17 cellular contexts compared by ENCODE assay signal in genomic region chr22:25399649-25400151, GRCh38.
"Had no signal": no experiment of that assay in that cellular context is flagged by ENCODE, and none has a peak within 500 bp of the region (broad histone marks: within the 10 kb centered on the region; RNA-seq: fewer than 3 reads in every experiment).

No MANE protein-coding gene starts in this region.

- H3K4me1 ChIP-seq: foreskin keratinocyte had no signal

- H3K27me3 ChIP-seq: foreskin keratinocyte, testis had no signal

- H3K27ac Mint-ChIP-seq: activated CD4-positive, alpha-beta T cell treated with anti-CD3 and anti-CD28 coated beads for 36 hours; activated T-helper 1 cell treated with anti-CD3 and anti-CD28 coated beads, Interleukin-12 subunit alpha, Interleukin-12 subunit beta, Interleukin-2, Interleukin-4 antibody, amounts not matched to agents 30 ng/mL and 10 ng/mL and 1 ng/mL, durations not matched to agents 14 hours and 24 hours and 36 hours; natural killer cell; progenitor cell of endocrine pancreas; stimulated activated naive CD8-positive, alpha-beta T cell treated with anti-CD3 and anti-CD28 coated beads, Interleukin-15, Interleukin-2, amounts not matched to agents 100 ng/mL and 50 ng/mL, for 24 hours had no signal

- H3K9me3 ChIP-seq: mucosa of descending colon, testis had no signal

- ATAC-seq: activated CD4-positive, alpha-beta T cell treated with anti-CD3 and anti-CD28 coated beads for 36 hours; activated CD8-positive, alpha-beta T cell treated with anti-CD3 and anti-CD28 coated beads, Interleukin-2, amount 10 ng/mL, durations not matched to agents 7 days and 5 days; foreskin keratinocyte; mucosa of descending colon; natural killer cell; sciatic nerve had no signal

- H3K27ac ChIP-seq: foreskin keratinocyte, testis, WERI-Rb-1 had no signal

- H3K4me3 ChIP-seq: mucosa of descending colon, testis had no signal

- H3K9me3 Mint-ChIP-seq: activated T-helper 1 cell treated with anti-CD3 and anti-CD28 coated beads, Interleukin-12 subunit alpha, Interleukin-12 subunit beta, Interleukin-2, Interleukin-4 antibody, amounts not matched to agents 30 ng/mL and 10 ng/mL and 1 ng/mL, durations not matched to agents 14 hours and 24 hours and 36 hours; natural killer cell; stimulated activated naive CD8-positive, alpha-beta T cell treated with anti-CD3 and anti-CD28 coated beads, Interleukin-15, Interleukin-2, amounts not matched to agents 100 ng/mL and 50 ng/mL, for 24 hours had no signal

- H3K36me3 Mint-ChIP-seq: natural killer cell had no signal

- H3K4me3 Mint-ChIP-seq: activated CD4-positive, alpha-beta T cell treated with anti-CD3 and anti-CD28 coated beads for 36 hours; activated CD8-positive, alpha-beta T cell treated with anti-CD3 and anti-CD28 coated beads, Interleukin-2, amount 10 ng/mL, durations not matched to agents 7 days and 5 days; activated T-helper 1 cell treated with anti-CD3 and anti-CD28 coated beads, Interleukin-12 subunit alpha, Interleukin-12 subunit beta, Interleukin-2, Interleukin-4 antibody, amounts not matched to agents 30 ng/mL and 10 ng/mL and 1 ng/mL, durations not matched to agents 14 hours and 24 hours and 36 hours; natural killer cell; stimulated activated naive CD8-positive, alpha-beta T cell treated with anti-CD3 and anti-CD28 coated beads, Interleukin-15, Interleukin-2, amounts not matched to agents 100 ng/mL and 50 ng/mL, for 24 hours had no signal

- H3K27me3 Mint-ChIP-seq: activated CD4-positive, alpha-beta T cell treated with anti-CD3 and anti-CD28 coated beads for 36 hours; progenitor cell of endocrine pancreas; stimulated activated naive CD8-positive, alpha-beta T cell treated with anti-CD3 and anti-CD28 coated beads, Interleukin-15, Interleukin-2, amounts not matched to agents 100 ng/mL and 50 ng/mL, for 24 hours had no signal

- DNase-seq: activated CD4-positive, alpha-beta T cell treated with anti-CD3 and anti-CD28 coated beads for 36 hours; activated CD8-positive, alpha-beta memory T cell treated with anti-CD3 and anti-CD28 coated beads, Interleukin-2, amount 50 U/mL, for 48 hours; activated CD8-positive, alpha-beta T cell treated with anti-CD3 and anti-CD28 coated beads, Interleukin-2, amount 10 ng/mL, durations not matched to agents 7 days and 5 days; activated naive CD4-positive, alpha-beta T cell; foreskin keratinocyte; mammary epithelial cell; natural killer cell; nucleus accumbens; stimulated activated CD4-positive, alpha-beta T cell treated with anti-CD3 and anti-CD28 coated beads, Interleukin-2, amount 100 ng/mL, for 48 hours; stimulated activated CD8-positive, alpha-beta memory T cell treated with anti-CD3 and anti-CD28 coated beads, Interleukin-4, amount 100 ng/mL, for 48 hours; testis; WERI-Rb-1 had no signal
